In the genomic region with DNA sequence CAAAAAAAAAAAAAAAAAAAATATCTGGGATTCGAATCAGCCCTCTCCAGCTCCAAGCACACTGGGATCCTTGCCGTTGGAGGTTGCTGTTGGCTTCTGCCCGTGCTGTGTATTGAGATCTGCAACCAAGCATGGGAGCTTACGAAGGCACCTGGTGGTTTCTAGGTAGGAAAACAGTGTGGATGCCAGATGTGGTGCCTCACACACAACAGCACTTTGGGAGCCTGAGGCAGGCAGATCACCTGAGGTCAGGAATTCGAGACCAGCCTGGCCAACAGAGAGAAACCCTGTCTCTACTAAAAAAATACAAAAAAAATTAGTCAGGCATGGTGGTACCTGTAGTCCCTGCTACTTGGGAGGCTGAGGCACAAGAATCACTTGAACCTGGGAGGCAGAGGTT, we compare ENCODE assay signal across 27 cellular contexts.
"Had no signal": no experiment of that assay in that cellular context is flagged by ENCODE, and none has a peak within 500 bp of the region (broad histone marks: within the 10 kb centered on the region; RNA-seq: fewer than 3 reads in every experiment).

No MANE protein-coding gene starts in this region.

- H3K4me3 Mint-ChIP-seq: activated CD4-positive, alpha-beta memory T cell treated with anti-CD3 and anti-CD28 coated beads for 36 hours; activated CD4-positive, alpha-beta T cell treated with anti-CD3 and anti-CD28 coated beads, Interleukin-2, amount 10 ng/mL, durations not matched to agents 7 days and 5 days; activated naive CD4-positive, alpha-beta T cell treated with anti-CD3 and anti-CD28 coated beads, Interleukin-2, amount 10 ng/mL, durations not matched to agents 7 days and 5 days; activated naive CD8-positive, alpha-beta T cell treated with anti-CD3 and anti-CD28 coated beads for 36 hours; activated T-cell treated with anti-CD3 and anti-CD28 coated beads, Interleukin-2, amount 50 U/mL, for 4 hours; activated T-helper 1 cell treated with anti-CD3 and anti-CD28 coated beads, Interleukin-12 subunit alpha, Interleukin-12 subunit beta, Interleukin-2, Interleukin-4 antibody, amounts not matched to agents 30 ng/mL and 10 ng/mL and 1 ng/mL, durations not matched to agents 14 hours and 24 hours and 36 hours; central memory CD8-positive, alpha-beta T cell had no signal

- DNase-seq: activated CD4-positive, alpha-beta memory T cell treated with anti-CD3 and anti-CD28 coated beads for 36 hours; activated CD4-positive, alpha-beta T cell treated with anti-CD3 and anti-CD28 coated beads, Interleukin-2, amount 10 ng/mL, durations not matched to agents 7 days and 5 days; activated CD8-positive, alpha-beta memory T cell treated with anti-CD3 and anti-CD28 coated beads, Interleukin-2, amount 50 U/mL, for 4 hours; activated effector memory CD4-positive, alpha-beta T cell treated with Interleukin-2 at 50 U/mL for 16 hours; activated naive CD4-positive, alpha-beta T cell treated with anti-CD3 and anti-CD28 coated beads, Interleukin-2, amount 10 ng/mL, durations not matched to agents 7 days and 5 days; activated naive CD8-positive, alpha-beta T cell treated with anti-CD3 and anti-CD28 coated beads for 36 hours; activated T-cell treated with anti-CD3 and anti-CD28 coated beads for 4 hours; activated T-cell treated with anti-CD3 and anti-CD28 coated beads, Interleukin-2, amount 50 U/mL, for 4 hours; amniotic stem cell; Karpas-422; NCI-H1105; NCI-H1417 treated with DMSO at 0.1 percent for 48 hours; NCI-H1694; NCI-H1930; NCI-H345; NCI-H524 treated with DMSO at 0.1 percent for 48 hours; NK-92 treated with Interleukin-12 subunit alpha and Interleukin-12 subunit beta, amount 100 ng/mL, for 24 hours; PC-9; Right ventricle myocardium superior; SW 1271; T-helper 1 cell; T1000; WERI-Rb-1 had no signal

- H3K9me3 Mint-ChIP-seq: activated CD4-positive, alpha-beta memory T cell treated with anti-CD3 and anti-CD28 coated beads for 36 hours; activated CD4-positive, alpha-beta T cell treated with anti-CD3 and anti-CD28 coated beads, Interleukin-2, amount 10 ng/mL, durations not matched to agents 7 days and 5 days; activated naive CD4-positive, alpha-beta T cell treated with anti-CD3 and anti-CD28 coated beads, Interleukin-2, amount 10 ng/mL, durations not matched to agents 7 days and 5 days; activated naive CD8-positive, alpha-beta T cell treated with anti-CD3 and anti-CD28 coated beads for 36 hours; activated T-cell treated with anti-CD3 and anti-CD28 coated beads, Interleukin-2, amount 50 U/mL, for 4 hours; activated T-helper 1 cell treated with anti-CD3 and anti-CD28 coated beads, Interleukin-12 subunit alpha, Interleukin-12 subunit beta, Interleukin-2, Interleukin-4 antibody, amounts not matched to agents 30 ng/mL and 10 ng/mL and 1 ng/mL, durations not matched to agents 14 hours and 24 hours and 36 hours; central memory CD8-positive, alpha-beta T cell had no signal

- H2AFZ ChIP-seq: PC-9 had no signal

- H3K27ac Mint-ChIP-seq: activated CD4-positive, alpha-beta T cell treated with anti-CD3 and anti-CD28 coated beads, Interleukin-2, amount 10 ng/mL, durations not matched to agents 7 days and 5 days; activated naive CD4-positive, alpha-beta T cell treated with anti-CD3 and anti-CD28 coated beads, Interleukin-2, amount 10 ng/mL, durations not matched to agents 7 days and 5 days; activated naive CD8-positive, alpha-beta T cell treated with anti-CD3 and anti-CD28 coated beads for 36 hours had no signal

- H3K4me3 ChIP-seq: ascending aorta, cardiac muscle cell, PC-9 had no signal

- H3K36me3 ChIP-seq: cardiac muscle cell, WERI-Rb-1 had no signal

- H3K4me2 ChIP-seq: PC-9 had no signal

- ATAC-seq: activated T-cell treated with anti-CD3 and anti-CD28 coated beads, Interleukin-2, amount 50 U/mL, for 4 hours had no signal

- H3K27me3 ChIP-seq: ascending aorta, cardiac muscle cell had no signal

- H3K9me3 ChIP-seq: ascending aorta had no signal

- H3K27me3 Mint-ChIP-seq: activated CD4-positive, alpha-beta memory T cell treated with anti-CD3 and anti-CD28 coated beads for 36 hours; activated CD4-positive, alpha-beta T cell treated with anti-CD3 and anti-CD28 coated beads, Interleukin-2, amount 10 ng/mL, durations not matched to agents 7 days and 5 days; activated naive CD4-positive, alpha-beta T cell treated with anti-CD3 and anti-CD28 coated beads, Interleukin-2, amount 10 ng/mL, durations not matched to agents 7 days and 5 days; activated naive CD8-positive, alpha-beta T cell treated with anti-CD3 and anti-CD28 coated beads for 36 hours; central memory CD8-positive, alpha-beta T cell had no signal

- H3K27ac ChIP-seq: ascending aorta, cardiac muscle cell, PC-9, WERI-Rb-1 had no signal
